In genomic region chr1:157775101-157775870, GRCh38 we compare ENCODE assay signal across 21 cellular contexts. TPM values are rescaled to one million over a fixed set of nuclear protein-coding genes. Genes with fewer than 3 reads are reported as not detected.
DNase-seq lines count a peak whose midpoint lies in the region; ATAC-seq and TF ChIP-seq lines count a peak whose summit lies in the region.
"Had no signal": no experiment of that assay in that cellular context is flagged by ENCODE, and none has a peak within 500 bp of the region (broad histone marks: within the 10 kb centered on the region; RNA-seq: fewer than 3 reads in every experiment).

No MANE protein-coding gene starts in this region.

- H3K9me3 Mint-ChIP-seq in activated B cell treated with CpG ODN at 0.5 μM for 24 hours (no peaks in the 10 kb centered on the region), type B pancreatic cell (no peaks in the 10 kb centered on the region)
- no peaks in the 10 kb centered on the region for H3K9me3 Mint-ChIP-seq in stimulated activated memory B cell treated with anti-CD40 and anti-IgM and Interleukin-4, amounts not matched to agents 10 μg/mL and 1 μg/mL and 100 μg/mL, for 72 hours
- H3K9me3 Mint-ChIP-seq: T-cell had no signal

- H3K27ac ChIP-seq in DOHH2 (ENCODE audit: low read depth, low read length) = peak overlapping the region; percentile 81
- H3K27ac ChIP-seq: A549, BLaER1, SK-N-MC had no signal

- no peaks in the 10 kb centered on the region for H3K79me2 ChIP-seq in DOHH2 (ENCODE audit: control insufficient read depth, low read length)

- no peaks in the 10 kb centered on the region for H3K9me3 ChIP-seq in DOHH2 (ENCODE audit: control insufficient read depth, insufficient read depth, low read length)
- H3K9me3 ChIP-seq: A549, BLaER1 had no signal

- H3F3A ChIP-seq in DOHH2 (ENCODE audit: control insufficient read depth, insufficient read depth) = peaks cover 7% of the 10 kb centered on the region; the same call in 1 of the 2 replicates

- H3K4me1 Mint-ChIP-seq in activated B cell treated with CpG ODN at 0.5 μM for 24 hours (peaks cover 99% of the 10 kb centered on the region), type B pancreatic cell (ENCODE audit: unreplicated experiment) (no peaks in the 10 kb centered on the region)
- peaks cover 71% of the 10 kb centered on the region for H3K4me1 Mint-ChIP-seq in stimulated activated memory B cell treated with anti-CD40 and anti-IgM and Interleukin-4, amounts not matched to agents 10 μg/mL and 1 μg/mL and 100 μg/mL, for 72 hours

- ATAC-seq in activated B cell treated with CpG ODN at 0.5 μM for 24 hours (ENCODE audit: low read depth) = no peak
- no peak for ATAC-seq in stimulated activated memory B cell treated with anti-CD40 and anti-IgM and Interleukin-4, amounts not matched to agents 10 μg/mL and 1 μg/mL and 100 μg/mL, for 72 hours
- ATAC-seq: A549, K562, T-cell had no signal

- H3K4me3 Mint-ChIP-seq in activated B cell treated with CpG ODN at 0.5 μM for 24 hours = peak overlapping the region; percentile 86
- peak overlapping the region; percentile 76 for H3K4me3 Mint-ChIP-seq in stimulated activated memory B cell treated with anti-CD40 and anti-IgM and Interleukin-4, amounts not matched to agents 10 μg/mL and 1 μg/mL and 100 μg/mL, for 72 hours
- H3K4me3 Mint-ChIP-seq in type B pancreatic cell = no peak overlapping the region
- H3K4me3 Mint-ChIP-seq: CD4-positive, alpha-beta memory T cell; T-cell had no signal

- H3K27me3 Mint-ChIP-seq in activated B cell treated with CpG ODN at 0.5 μM for 24 hours = no peaks in the 10 kb centered on the region
- no peaks in the 10 kb centered on the region for H3K27me3 Mint-ChIP-seq in stimulated activated memory B cell treated with anti-CD40 and anti-IgM and Interleukin-4, amounts not matched to agents 10 μg/mL and 1 μg/mL and 100 μg/mL, for 72 hours
- peaks cover 6% of the 10 kb centered on the region for H3K27me3 Mint-ChIP-seq in type B pancreatic cell

- H3K4me1 ChIP-seq in DOHH2 (ENCODE audit: control insufficient read depth, low read length) = peaks cover 92% of the 10 kb centered on the region
- H3K4me1 ChIP-seq: A549 had no signal

- H3K9me2 ChIP-seq in DOHH2 (replicated peaks; ENCODE audit: control insufficient read depth, low read length) = no peaks in the 10 kb centered on the region

- no peaks in the 10 kb centered on the region for H3K27me3 ChIP-seq in DOHH2 (ENCODE audit: control insufficient read depth, low read length)
- H3K27me3 ChIP-seq: BLaER1 had no signal

- H3K27ac Mint-ChIP-seq in activated B cell treated with CpG ODN at 0.5 μM for 24 hours (peak overlapping the region; percentile 87), type B pancreatic cell (no peak overlapping the region)
- peak overlapping the region; percentile 64 for H3K27ac Mint-ChIP-seq in stimulated activated memory B cell treated with anti-CD40 and anti-IgM and Interleukin-4, amounts not matched to agents 10 μg/mL and 1 μg/mL and 100 μg/mL, for 72 hours
- H3K27ac Mint-ChIP-seq: CD4-positive, alpha-beta memory T cell; T-cell had no signal

- no peaks in the 10 kb centered on the region for H4K20me1 ChIP-seq in DOHH2 (ENCODE audit: control insufficient read depth, insufficient read depth, low read depth, low read length)
- H4K20me1 ChIP-seq: BLaER1 had no signal

- intact Hi-C loops in activated B cell treated with CpG ODN at 0.5 μM for 24 hours (cut with micrococcal nuclease) = loop anchor here (2.0 kb wide), 2 partner anchors 48 to 74 kb away; no protein-coding TSS in a partner anchor

- DNase-seq in NAMALWA (ENCODE audit: low spot score) (peak; percentile 32), activated B cell treated with CpG ODN at 0.5 μM for 24 hours (no peak), NCI-H1930 (lab: John Stamatoyannopoulos, UW) (no peak), type B pancreatic cell (ENCODE audit: extremely low spot score, unreplicated experiment) (no peak)
- no peak for DNase-seq in activated naive CD4-positive, alpha-beta T cell (lab: John Stamatoyannopoulos, UW)
- DNase-seq: CD4-positive, alpha-beta memory T cell; DMS79; NCI-H1417; NCI-H187; NCI-H2171; NCI-H526; SHP77; T-cell had no signal

- H3K4me2 ChIP-seq in DOHH2 (ENCODE audit: low read length) = peak overlapping the region; percentile 81
- H3K4me2 ChIP-seq: A549, BLaER1 had no signal

- H3K36me3 Mint-ChIP-seq in activated B cell treated with CpG ODN at 0.5 μM for 24 hours (ENCODE audit: low read depth) (peaks cover 31% of the 10 kb centered on the region), type B pancreatic cell (no peaks in the 10 kb centered on the region)
- H3K36me3 Mint-ChIP-seq in stimulated activated memory B cell treated with anti-CD40 and anti-IgM and Interleukin-4, amounts not matched to agents 10 μg/mL and 1 μg/mL and 100 μg/mL, for 72 hours = no peaks in the 10 kb centered on the region
- H3K36me3 Mint-ChIP-seq: CD4-positive, alpha-beta memory T cell; T-cell had no signal

- CTCF ChIA-PET in activated B cell treated with CpG ODN at 0.5 μM for 24 hours (lab: Charles Lee) = interaction anchor here (0.8 to 9.1 kb wide), 9 partner anchors 24 to 208 kb away, joined by 3 to 161 read pairs (median 5); no protein-coding TSS in a partner anchor

- H3K4me3 ChIP-seq in DOHH2 (ENCODE audit: low read length) = peak overlapping the region; percentile 64
- H3K4me3 ChIP-seq: A549, BLaER1, K562, SK-N-MC had no signal

- POLR2A ChIA-PET in activated B cell treated with CpG ODN at 0.5 μM for 24 hours (lab: Charles Lee) = interaction anchor here (1.0 to 6.1 kb wide), 6 partner anchors 30 to 191 kb away, joined by 3 to 42 read pairs (median 4); no protein-coding TSS in a partner anchor

- TF ChIP-seq CTCF in DOHH2 (IDR thresholded peaks at IDR 0.05; ENCODE audit: low read depth, low read length, poor library complexity, severe bottlenecking) = no peak
- no peak for TF ChIP-seq CTCF in activated B cell treated with CpG ODN at 0.5 μM for 24 hours (IDR thresholded peaks at IDR 0.05)
- no peak for TF ChIP-seq CTCF in type B pancreatic cell (conservative IDR thresholded peaks at IDR 0.05)

- H3K36me3 ChIP-seq in DOHH2 (ENCODE audit: control insufficient read depth, low read length) = no peaks in the 10 kb centered on the region
- H3K36me3 ChIP-seq: BLaER1 had no signal

RNA-seq across cellular contexts. Expression of gene FCRL2, which starts 1.6 kb away (rescaled TPM):
- total RNA-seq in activated B cell treated with CpG ODN at 0.5 μM for 24 hours (48.0 and 51.6 TPM in 2 replicates), type B pancreatic cell (ENCODE audit: low replicate concordance) (not detected in 2 replicates)
- total RNA-seq: CD4-positive, alpha-beta memory T cell; H1; K562 had no signal

RNA-seq across cellular contexts. Expression of gene FCRL1, which starts 44.6 kb away (rescaled TPM):
- total RNA-seq in activated B cell treated with CpG ODN at 0.5 μM for 24 hours (111 and 138 TPM in 2 replicates), type B pancreatic cell (ENCODE audit: low replicate concordance) (not detected in 2 replicates)
- total RNA-seq: Calu3; CD4-positive, alpha-beta memory T cell; H1; K562 had no signal

Comparison
In these comparisons a context has a peak if more than half of its experiments do, and no peak if none do; other contexts are left out.
1. RNA of gene FCRL2, which starts 1.6 kb away (total RNA-seq): 48.0 to 51.6 TPM in activated B cell treated with CpG ODN at 0.5 μM for 24 hours; not detected in type B pancreatic cell; every median in the first group is over 10 times any median in the second.
2. RNA of gene FCRL1, which starts 44.6 kb away (total RNA-seq): 111 to 138 TPM in activated B cell treated with CpG ODN at 0.5 μM for 24 hours; not detected in type B pancreatic cell; every median in the first group is over 100 times any median in the second.